In the genomic region with DNA sequence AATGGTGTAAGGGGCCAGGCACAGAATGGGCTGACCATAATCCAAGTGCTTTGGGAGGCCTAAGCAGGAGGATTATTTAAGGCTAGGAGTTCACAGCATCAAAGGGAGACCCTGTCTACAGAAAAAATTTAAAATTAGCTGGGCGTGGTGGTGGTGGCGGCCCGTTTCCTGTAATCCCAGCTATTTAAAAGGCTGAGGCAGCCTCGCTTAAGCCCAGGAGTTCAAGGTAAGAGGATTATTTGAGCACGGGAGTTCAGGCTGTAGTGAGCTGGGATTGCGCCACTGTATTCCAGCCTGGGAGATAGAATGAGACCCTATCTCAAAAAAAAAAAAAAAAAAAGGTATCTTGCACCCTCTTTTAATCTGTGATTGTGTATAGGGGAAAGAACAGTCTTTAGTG, we compare ENCODE assay signal across 1 cellular context.
TF ChIP-seq lines count a peak whose summit lies in the region.

No MANE protein-coding gene starts in this region.

TF ChIP-seq in HepG2, 621 proteins besides CTCF, POLR2A, EP300 and RAD21 (continues in another document):
- TF ChIP-seq, protein P1, sequence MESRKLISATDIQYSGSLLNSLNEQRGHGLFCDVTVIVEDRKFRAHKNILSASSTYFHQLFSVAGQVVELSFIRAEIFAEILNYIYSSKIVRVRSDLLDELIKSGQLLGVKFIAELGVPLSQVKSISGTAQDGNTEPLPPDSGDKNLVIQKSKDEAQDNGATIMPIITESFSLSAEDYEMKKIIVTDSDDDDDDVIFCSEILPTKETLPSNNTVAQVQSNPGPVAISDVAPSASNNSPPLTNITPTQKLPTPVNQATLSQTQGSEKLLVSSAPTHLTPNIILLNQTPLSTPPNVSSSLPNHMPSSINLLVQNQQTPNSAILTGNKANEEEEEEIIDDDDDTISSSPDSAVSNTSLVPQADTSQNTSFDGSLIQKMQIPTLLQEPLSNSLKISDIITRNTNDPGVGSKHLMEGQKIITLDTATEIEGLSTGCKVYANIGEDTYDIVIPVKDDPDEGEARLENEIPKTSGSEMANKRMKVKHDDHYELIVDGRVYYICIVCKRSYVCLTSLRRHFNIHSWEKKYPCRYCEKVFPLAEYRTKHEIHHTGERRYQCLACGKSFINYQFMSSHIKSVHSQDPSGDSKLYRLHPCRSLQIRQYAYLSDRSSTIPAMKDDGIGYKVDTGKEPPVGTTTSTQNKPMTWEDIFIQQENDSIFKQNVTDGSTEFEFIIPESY (CRISPR knock-in tag; IDR thresholded peaks at IDR 0.05): 0 out of 2 replicates have a peak, but pooled peaks have one; percentile 56
- TF ChIP-seq KLF15 (CRISPR knock-in tag; IDR thresholded peaks at IDR 0.05; ENCODE audit: borderline replicate concordance) (no peak), ZFP90 (CRISPR knock-in tag; IDR thresholded peaks at IDR 0.05; ENCODE audit: borderline replicate concordance) (no peak), CREM (IDR thresholded peaks at IDR 0.05) (no peak), CREM (CRISPR knock-in tag; IDR thresholded peaks at IDR 0.05) (no peak), ARID2 (CRISPR knock-in tag; IDR thresholded peaks at IDR 0.05; ENCODE audit: borderline replicate concordance) (no peak), SOX6 (IDR thresholded peaks at IDR 0.05) (no peak), SOX6 (CRISPR knock-in tag; IDR thresholded peaks at IDR 0.05) (peak; percentile 27; the same call in 1 of the 2 replicates), PHF21A (CRISPR knock-in tag; IDR thresholded peaks at IDR 0.05) (peak; percentile 20; the same call in 1 of the 2 replicates), CEBPG (CRISPR knock-in tag; IDR thresholded peaks at IDR 0.05) (0 out of 2 replicates have a peak, but pooled peaks have one; percentile 45), SMC3 (IDR thresholded peaks at IDR 0.05; ENCODE audit: low read length) (0 out of 2 replicates have a peak, but pooled peaks have one; percentile 11), LCORL (IDR thresholded peaks at IDR 0.05) (no peak), LCORL (CRISPR knock-in tag; IDR thresholded peaks at IDR 0.05) (0 out of 2 replicates have a peak, but pooled peaks have one; percentile 26), PITX1 (CRISPR knock-in tag; IDR thresholded peaks at IDR 0.05) (peak; percentile 78), STAT5B (CRISPR knock-in tag; IDR thresholded peaks at IDR 0.05) (no peak), GATAD2A (CRISPR knock-in tag; IDR thresholded peaks at IDR 0.05) (0 out of 2 replicates have a peak, but pooled peaks have one; percentile 16), HNF4A (CRISPR knock-in tag; IDR thresholded peaks at IDR 0.05) (peak; percentile 48), SAP130 (CRISPR knock-in tag; IDR thresholded peaks at IDR 0.05; ENCODE audit: low read depth) (peak; percentile 45; the same call in 1 of the 2 replicates), ZNF672 (CRISPR knock-in tag; IDR thresholded peaks at IDR 0.05) (no peak), CEBPB (IDR thresholded peaks at IDR 0.05; ENCODE audit: borderline replicate concordance, low read depth, low read length) (peak; percentile 62; the same call in 1 of the 2 replicates), SOX13 (IDR thresholded peaks at IDR 0.05) (no peak), SOX13 (CRISPR knock-in tag; conservative IDR thresholded peaks at IDR 0.05 in 1 of 2, IDR thresholded peaks at IDR 0.05 in 1 of 2) (0 out of 4 replicates have a peak, but pooled peaks of 1 of the 2 experiments have one; percentile 6)
- TF ChIP-seq, protein P2, sequence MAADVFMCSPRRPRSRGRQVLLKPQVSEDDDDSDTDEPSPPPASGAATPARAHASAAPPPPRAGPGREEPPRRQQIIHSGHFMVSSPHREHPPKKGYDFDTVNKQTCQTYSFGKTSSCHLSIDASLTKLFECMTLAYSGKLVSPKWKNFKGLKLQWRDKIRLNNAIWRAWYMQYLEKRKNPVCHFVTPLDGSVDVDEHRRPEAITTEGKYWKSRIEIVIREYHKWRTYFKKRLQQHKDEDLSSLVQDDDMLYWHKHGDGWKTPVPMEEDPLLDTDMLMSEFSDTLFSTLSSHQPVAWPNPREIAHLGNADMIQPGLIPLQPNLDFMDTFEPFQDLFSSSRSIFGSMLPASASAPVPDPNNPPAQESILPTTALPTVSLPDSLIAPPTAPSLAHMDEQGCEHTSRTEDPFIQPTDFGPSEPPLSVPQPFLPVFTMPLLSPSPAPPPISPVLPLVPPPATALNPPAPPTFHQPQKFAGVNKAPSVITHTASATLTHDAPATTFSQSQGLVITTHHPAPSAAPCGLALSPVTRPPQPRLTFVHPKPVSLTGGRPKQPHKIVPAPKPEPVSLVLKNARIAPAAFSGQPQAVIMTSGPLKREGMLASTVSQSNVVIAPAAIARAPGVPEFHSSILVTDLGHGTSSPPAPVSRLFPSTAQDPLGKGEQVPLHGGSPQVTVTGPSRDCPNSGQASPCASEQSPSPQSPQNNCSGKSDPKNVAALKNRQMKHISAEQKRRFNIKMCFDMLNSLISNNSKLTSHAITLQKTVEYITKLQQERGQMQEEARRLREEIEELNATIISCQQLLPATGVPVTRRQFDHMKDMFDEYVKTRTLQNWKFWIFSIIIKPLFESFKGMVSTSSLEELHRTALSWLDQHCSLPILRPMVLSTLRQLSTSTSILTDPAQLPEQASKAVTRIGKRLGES (CRISPR knock-in tag; IDR thresholded peaks at IDR 0.05; ENCODE audit: borderline replicate concordance): no peak
- TF ChIP-seq, protein P3, sequence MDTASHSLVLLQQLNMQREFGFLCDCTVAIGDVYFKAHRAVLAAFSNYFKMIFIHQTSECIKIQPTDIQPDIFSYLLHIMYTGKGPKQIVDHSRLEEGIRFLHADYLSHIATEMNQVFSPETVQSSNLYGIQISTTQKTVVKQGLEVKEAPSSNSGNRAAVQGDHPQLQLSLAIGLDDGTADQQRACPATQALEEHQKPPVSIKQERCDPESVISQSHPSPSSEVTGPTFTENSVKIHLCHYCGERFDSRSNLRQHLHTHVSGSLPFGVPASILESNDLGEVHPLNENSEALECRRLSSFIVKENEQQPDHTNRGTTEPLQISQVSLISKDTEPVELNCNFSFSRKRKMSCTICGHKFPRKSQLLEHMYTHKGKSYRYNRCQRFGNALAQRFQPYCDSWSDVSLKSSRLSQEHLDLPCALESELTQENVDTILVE (CRISPR knock-in tag; IDR thresholded peaks at IDR 0.05): no peak
- TF ChIP-seq, protein P4, sequence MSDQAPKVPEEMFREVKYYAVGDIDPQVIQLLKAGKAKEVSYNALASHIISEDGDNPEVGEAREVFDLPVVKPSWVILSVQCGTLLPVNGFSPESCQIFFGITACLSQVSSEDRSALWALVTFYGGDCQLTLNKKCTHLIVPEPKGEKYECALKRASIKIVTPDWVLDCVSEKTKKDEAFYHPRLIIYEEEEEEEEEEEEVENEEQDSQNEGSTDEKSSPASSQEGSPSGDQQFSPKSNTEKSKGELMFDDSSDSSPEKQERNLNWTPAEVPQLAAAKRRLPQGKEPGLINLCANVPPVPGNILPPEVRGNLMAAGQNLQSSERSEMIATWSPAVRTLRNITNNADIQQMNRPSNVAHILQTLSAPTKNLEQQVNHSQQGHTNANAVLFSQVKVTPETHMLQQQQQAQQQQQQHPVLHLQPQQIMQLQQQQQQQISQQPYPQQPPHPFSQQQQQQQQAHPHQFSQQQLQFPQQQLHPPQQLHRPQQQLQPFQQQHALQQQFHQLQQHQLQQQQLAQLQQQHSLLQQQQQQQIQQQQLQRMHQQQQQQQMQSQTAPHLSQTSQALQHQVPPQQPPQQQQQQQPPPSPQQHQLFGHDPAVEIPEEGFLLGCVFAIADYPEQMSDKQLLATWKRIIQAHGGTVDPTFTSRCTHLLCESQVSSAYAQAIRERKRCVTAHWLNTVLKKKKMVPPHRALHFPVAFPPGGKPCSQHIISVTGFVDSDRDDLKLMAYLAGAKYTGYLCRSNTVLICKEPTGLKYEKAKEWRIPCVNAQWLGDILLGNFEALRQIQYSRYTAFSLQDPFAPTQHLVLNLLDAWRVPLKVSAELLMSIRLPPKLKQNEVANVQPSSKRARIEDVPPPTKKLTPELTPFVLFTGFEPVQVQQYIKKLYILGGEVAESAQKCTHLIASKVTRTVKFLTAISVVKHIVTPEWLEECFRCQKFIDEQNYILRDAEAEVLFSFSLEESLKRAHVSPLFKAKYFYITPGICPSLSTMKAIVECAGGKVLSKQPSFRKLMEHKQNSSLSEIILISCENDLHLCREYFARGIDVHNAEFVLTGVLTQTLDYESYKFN (CRISPR knock-in tag; conservative IDR thresholded peaks at IDR 0.05): peak; percentile 43
- TF ChIP-seq, protein P5, sequence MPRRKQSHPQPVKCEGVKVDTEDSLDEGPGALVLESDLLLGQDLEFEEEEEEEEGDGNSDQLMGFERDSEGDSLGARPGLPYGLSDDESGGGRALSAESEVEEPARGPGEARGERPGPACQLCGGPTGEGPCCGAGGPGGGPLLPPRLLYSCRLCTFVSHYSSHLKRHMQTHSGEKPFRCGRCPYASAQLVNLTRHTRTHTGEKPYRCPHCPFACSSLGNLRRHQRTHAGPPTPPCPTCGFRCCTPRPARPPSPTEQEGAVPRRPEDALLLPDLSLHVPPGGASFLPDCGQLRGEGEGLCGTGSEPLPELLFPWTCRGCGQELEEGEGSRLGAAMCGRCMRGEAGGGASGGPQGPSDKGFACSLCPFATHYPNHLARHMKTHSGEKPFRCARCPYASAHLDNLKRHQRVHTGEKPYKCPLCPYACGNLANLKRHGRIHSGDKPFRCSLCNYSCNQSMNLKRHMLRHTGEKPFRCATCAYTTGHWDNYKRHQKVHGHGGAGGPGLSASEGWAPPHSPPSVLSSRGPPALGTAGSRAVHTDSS (CRISPR knock-in tag; conservative IDR thresholded peaks at IDR 0.05): no peak
- TF ChIP-seq, protein P6, sequence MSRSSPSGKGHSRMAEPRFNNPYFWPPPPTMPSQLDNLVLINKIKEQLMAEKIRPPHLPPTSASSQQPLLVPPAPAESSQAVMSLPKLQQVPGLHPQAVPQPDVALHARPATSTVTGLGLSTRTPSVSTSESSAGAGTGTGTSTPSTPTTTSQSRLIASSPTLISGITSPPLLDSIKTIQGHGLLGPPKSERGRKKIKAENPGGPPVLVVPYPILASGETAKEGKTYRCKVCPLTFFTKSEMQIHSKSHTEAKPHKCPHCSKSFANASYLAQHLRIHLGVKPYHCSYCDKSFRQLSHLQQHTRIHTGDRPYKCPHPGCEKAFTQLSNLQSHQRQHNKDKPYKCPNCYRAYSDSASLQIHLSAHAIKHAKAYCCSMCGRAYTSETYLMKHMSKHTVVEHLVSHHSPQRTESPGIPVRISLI (CRISPR knock-in tag; IDR thresholded peaks at IDR 0.05; ENCODE audit: borderline replicate concordance): peak; percentile 53; the same call in 1 of the 2 replicates
- TF ChIP-seq, protein P7, sequence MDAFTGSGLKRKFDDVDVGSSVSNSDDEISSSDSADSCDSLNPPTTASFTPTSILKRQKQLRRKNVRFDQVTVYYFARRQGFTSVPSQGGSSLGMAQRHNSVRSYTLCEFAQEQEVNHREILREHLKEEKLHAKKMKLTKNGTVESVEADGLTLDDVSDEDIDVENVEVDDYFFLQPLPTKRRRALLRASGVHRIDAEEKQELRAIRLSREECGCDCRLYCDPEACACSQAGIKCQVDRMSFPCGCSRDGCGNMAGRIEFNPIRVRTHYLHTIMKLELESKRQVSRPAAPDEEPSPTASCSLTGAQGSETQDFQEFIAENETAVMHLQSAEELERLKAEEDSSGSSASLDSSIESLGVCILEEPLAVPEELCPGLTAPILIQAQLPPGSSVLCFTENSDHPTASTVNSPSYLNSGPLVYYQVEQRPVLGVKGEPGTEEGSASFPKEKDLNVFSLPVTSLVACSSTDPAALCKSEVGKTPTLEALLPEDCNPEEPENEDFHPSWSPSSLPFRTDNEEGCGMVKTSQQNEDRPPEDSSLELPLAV (CRISPR knock-in tag; conservative IDR thresholded peaks at IDR 0.05; ENCODE audit: low read depth): no peak
- TF ChIP-seq, protein P8, sequence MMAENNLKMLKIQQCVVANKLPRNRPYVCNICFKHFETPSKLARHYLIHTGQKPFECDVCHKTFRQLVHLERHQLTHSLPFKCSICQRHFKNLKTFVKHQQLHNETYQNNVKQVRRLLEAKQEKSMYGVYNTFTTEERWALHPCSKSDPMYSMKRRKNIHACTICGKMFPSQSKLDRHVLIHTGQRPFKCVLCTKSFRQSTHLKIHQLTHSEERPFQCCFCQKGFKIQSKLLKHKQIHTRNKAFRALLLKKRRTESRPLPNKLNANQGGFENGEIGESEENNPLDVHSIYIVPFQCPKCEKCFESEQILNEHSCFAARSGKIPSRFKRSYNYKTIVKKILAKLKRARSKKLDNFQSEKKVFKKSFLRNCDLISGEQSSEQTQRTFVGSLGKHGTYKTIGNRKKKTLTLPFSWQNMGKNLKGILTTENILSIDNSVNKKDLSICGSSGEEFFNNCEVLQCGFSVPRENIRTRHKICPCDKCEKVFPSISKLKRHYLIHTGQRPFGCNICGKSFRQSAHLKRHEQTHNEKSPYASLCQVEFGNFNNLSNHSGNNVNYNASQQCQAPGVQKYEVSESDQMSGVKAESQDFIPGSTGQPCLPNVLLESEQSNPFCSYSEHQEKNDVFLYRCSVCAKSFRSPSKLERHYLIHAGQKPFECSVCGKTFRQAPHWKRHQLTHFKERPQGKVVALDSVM (CRISPR knock-in tag; IDR thresholded peaks at IDR 0.05): peak; percentile 78
- TF ChIP-seq, protein P9, sequence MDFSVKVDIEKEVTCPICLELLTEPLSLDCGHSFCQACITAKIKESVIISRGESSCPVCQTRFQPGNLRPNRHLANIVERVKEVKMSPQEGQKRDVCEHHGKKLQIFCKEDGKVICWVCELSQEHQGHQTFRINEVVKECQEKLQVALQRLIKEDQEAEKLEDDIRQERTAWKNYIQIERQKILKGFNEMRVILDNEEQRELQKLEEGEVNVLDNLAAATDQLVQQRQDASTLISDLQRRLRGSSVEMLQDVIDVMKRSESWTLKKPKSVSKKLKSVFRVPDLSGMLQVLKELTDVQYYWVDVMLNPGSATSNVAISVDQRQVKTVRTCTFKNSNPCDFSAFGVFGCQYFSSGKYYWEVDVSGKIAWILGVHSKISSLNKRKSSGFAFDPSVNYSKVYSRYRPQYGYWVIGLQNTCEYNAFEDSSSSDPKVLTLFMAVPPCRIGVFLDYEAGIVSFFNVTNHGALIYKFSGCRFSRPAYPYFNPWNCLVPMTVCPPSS (IDR thresholded peaks at IDR 0.05): no peak
- TF ChIP-seq, protein P10, sequence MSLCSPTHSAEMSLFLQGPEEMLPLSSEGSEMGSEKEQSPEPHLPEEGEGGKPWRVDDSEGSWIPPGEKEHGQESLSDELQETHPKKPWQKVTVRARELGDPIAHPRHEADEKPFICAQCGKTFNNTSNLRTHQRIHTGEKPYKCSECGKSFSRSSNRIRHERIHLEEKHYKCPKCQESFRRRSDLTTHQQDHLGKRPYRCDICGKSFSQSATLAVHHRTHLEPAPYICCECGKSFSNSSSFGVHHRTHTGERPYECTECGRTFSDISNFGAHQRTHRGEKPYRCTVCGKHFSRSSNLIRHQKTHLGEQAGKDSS (CRISPR knock-in tag; IDR thresholded peaks at IDR 0.05; ENCODE audit: borderline replicate concordance, low read depth): 0 out of 2 replicates have a peak, but pooled peaks have one; percentile 21
